1 cellular context compared by ENCODE assay signal in genomic region chr22:22944268-22944985, GRCh38.
TF ChIP-seq lines count a peak whose summit lies in the region.

No MANE protein-coding gene starts in this region.

TF ChIP-seq in GM12878, 131 proteins besides CTCF, POLR2A, EP300 and RAD21 (continued from another document):
- TF ChIP-seq E4F1 (IDR thresholded peaks at IDR 0.05; ENCODE audit: borderline replicate concordance, partially characterized antibody) (no peak), RB1 (IDR thresholded peaks at IDR 0.05; ENCODE audit: borderline replicate concordance) (no peak), ETV6 (conservative IDR thresholded peaks at IDR 0.05 in 1 of 2, IDR thresholded peaks at IDR 0.05 in 1 of 2; ENCODE audit: borderline replicate concordance in 1 of 2, low read depth in 1 of 2) (no peak), ZNF217 (IDR thresholded peaks at IDR 0.05) (no peak), CHD2 (IDR thresholded peaks at IDR 0.05; ENCODE audit: borderline replicate concordance, low read depth, low read length) (no peak)
